In the genomic region with DNA sequence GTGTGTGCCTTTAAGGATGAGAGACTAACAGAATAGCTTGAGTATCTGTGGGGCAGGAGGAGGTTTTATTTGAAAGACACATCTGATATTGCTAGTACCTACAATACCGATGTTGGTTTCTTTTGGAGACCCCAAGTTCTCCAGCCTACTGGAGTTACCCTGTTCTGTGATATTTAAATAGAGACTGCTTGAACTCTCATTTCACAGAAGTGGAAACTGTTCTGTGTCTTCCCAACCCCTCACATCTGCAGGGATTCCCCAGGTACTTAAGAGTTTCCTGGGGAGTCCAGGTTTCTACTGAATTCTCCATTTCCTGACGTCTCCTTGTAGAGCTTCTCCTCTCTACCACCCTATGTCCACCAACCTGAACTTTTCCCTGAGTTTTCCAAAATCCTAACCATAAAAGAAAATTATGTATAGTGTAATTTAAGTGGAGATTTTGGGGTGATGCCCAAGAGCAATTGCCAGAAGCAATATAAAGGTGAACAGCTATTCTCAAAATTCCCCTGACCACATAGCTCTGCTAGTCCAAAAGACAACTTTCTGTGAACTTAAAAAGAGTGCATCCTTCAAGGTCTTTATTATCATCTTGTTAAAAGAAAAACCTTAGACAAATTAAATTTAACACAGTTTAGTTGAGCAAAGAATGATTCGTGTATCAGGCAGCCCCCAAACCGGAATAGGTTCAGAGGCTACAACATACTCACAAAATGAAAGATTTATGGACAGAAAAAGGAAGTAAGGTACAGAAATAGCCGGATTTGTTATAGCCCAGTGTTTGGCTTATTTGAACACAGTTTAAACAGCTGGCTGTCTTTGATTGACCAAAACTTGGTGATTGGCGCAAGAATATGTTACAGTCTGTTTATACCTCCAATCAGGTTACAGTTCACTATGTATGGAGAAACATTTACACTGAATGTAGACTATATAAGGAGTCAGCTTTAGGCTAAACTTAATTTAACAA, we compare ENCODE assay signal across 1 cellular context.
TF ChIP-seq lines count a peak whose summit lies in the region.

No MANE protein-coding gene starts in this region.

TF ChIP-seq in H1, 55 proteins besides CTCF, POLR2A, EP300 and RAD21:
- TF ChIP-seq, protein P1, sequence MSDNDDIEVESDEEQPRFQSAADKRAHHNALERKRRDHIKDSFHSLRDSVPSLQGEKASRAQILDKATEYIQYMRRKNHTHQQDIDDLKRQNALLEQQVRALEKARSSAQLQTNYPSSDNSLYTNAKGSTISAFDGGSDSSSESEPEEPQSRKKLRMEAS (IDR thresholded peaks at IDR 0.05) = no peak
